15 cellular contexts compared by ENCODE assay signal in genomic region chr2:38830546-38831159, GRCh38.
"Had no signal": no experiment of that assay in that cellular context is flagged by ENCODE, and none has a peak within 500 bp of the region (broad histone marks: within the 10 kb centered on the region; RNA-seq: fewer than 3 reads in every experiment).

No MANE protein-coding gene starts in this region.

- H2AFZ ChIP-seq: neural progenitor cell had no signal

- H3K27me3 ChIP-seq: breast epithelium, gastroesophageal sphincter, neural progenitor cell, pancreas, testis had no signal

- H3K4me3 ChIP-seq: breast epithelium, gastroesophageal sphincter, neural progenitor cell, pancreas, testis had no signal

- H3K27ac ChIP-seq: breast epithelium, gastroesophageal sphincter, neural progenitor cell, pancreas, testis had no signal

- H3K36me3 ChIP-seq: breast epithelium had no signal

- ATAC-seq: gastroesophageal sphincter; left ventricle myocardium superior; stimulated activated naive CD8-positive, alpha-beta T cell treated with anti-CD3 and anti-CD28 coated beads, Interleukin-15, Interleukin-2, amounts not matched to agents 100 U/mL and 50 U/mL, for 24 hours had no signal

- DNase-seq: activated CD4-positive, alpha-beta memory T cell treated with anti-CD3 and anti-CD28 coated beads for 36 hours; activated CD4-positive, alpha-beta T cell treated with anti-CD3 and anti-CD28 coated beads for 1 hour; activated gamma-delta T cell; activated naive CD8-positive, alpha-beta T cell treated with anti-CD3 and anti-CD28 coated beads for 36 hours; activated T-cell treated with anti-CD3 and anti-CD28 coated beads, Interleukin-2, amount 50 U/mL, for 48 hours; kidney; left ventricle myocardium superior; pancreas; stimulated activated CD4-positive, alpha-beta T cell treated with anti-CD3 and anti-CD28 coated beads, Interleukin-4, amount 100 ng/mL, for 1 hour; stimulated activated CD8-positive, alpha-beta memory T cell treated with anti-CD3 and anti-CD28 coated beads, Interleukin-4, amount 100 ng/mL, for 48 hours; stimulated activated naive CD8-positive, alpha-beta T cell treated with anti-CD3 and anti-CD28 coated beads, Interleukin-15, Interleukin-2, amounts not matched to agents 100 U/mL and 50 U/mL, for 24 hours; testis had no signal

- H3K9me3 ChIP-seq: breast epithelium, gastroesophageal sphincter, pancreas, testis had no signal

- H3K4me2 ChIP-seq: neural progenitor cell had no signal

- H3K4me1 ChIP-seq: breast epithelium, gastroesophageal sphincter, neural progenitor cell, pancreas, testis had no signal

- H3K9ac ChIP-seq: neural progenitor cell had no signal
